ENCODE assay signal across 13 cellular contexts in genomic region chr10:79094412-79095175, GRCh38. TPM values are rescaled to one million over a fixed set of nuclear protein-coding genes. Genes with fewer than 3 reads are reported as not detected.
DNase-seq lines count a peak whose midpoint lies in the region; ATAC-seq and TF ChIP-seq lines count a peak whose summit lies in the region.
"Had no signal": no experiment of that assay in that cellular context is flagged by ENCODE, and none has a peak within 500 bp of the region (broad histone marks: within the 10 kb centered on the region; RNA-seq: fewer than 3 reads in every experiment).

No MANE protein-coding gene starts in this region.

- H4K20me1 ChIP-seq in mammary epithelial cell (ENCODE audit: insufficient read depth, low read length), result no peaks in the 10 kb centered on the region

- H3K4me3 Mint-ChIP-seq in progenitor cell of endocrine pancreas (ENCODE audit: low read depth), result no peak overlapping the region
- no peak overlapping the region for H3K4me3 Mint-ChIP-seq in activated T-helper 17 cell treated with anti-CD3 and anti-CD28 coated beads, Interleukin-2, amount 50 U/mL, for 72 hours
- H3K4me3 Mint-ChIP-seq: activated CD8-positive, alpha-beta memory T cell treated with anti-CD3 and anti-CD28 coated beads, Interleukin-2, amount 10 ng/mL, durations not matched to agents 7 days and 5 days had no signal

- peaks cover 11 to 35% of the 10 kb centered on the region in 2 donors for H3K4me1 ChIP-seq in breast epithelium
- H3K4me1 ChIP-seq in mammary epithelial cell (ENCODE audit: insufficient read depth, low read length), result peaks cover 18% of the 10 kb centered on the region

- no peaks in the 10 kb centered on the region for H3K9me3 ChIP-seq in breast epithelium
- H3K9me3 ChIP-seq in mammary epithelial cell (replicated peaks; ENCODE audit: insufficient read depth, low read length), result no peaks in the 10 kb centered on the region

- DNase-seq in breast epithelium (ENCODE audit: low spot score in 2 of 2) (no peak), mammary epithelial cell (no peak), left cardiac atrium (no peak), progenitor cell of endocrine pancreas (ENCODE audit: low spot score, unreplicated experiment) (no peak)
- DNase-seq: activated CD8-positive, alpha-beta memory T cell treated with anti-CD3 and anti-CD28 coated beads, Interleukin-2, amount 10 ng/mL, durations not matched to agents 7 days and 5 days; EL; immature natural killer cell; T1000 had no signal

- in situ Hi-C loops in mammary epithelial cell (cut with MboI; ENCODE audit: low sequenced_read_pairs in 2 of 2), result no loop called here

- no peaks in the 10 kb centered on the region for H3K9me3 Mint-ChIP-seq in progenitor cell of endocrine pancreas (ENCODE audit: low read depth)
- no peaks in the 10 kb centered on the region for H3K9me3 Mint-ChIP-seq in activated T-helper 17 cell treated with anti-CD3 and anti-CD28 coated beads, Interleukin-2, amount 50 U/mL, for 72 hours
- H3K9me3 Mint-ChIP-seq: IgD-negative memory B cell, immature natural killer cell had no signal

- H3K4me3 ChIP-seq in breast epithelium, result peak overlapping the region in 1 of 3 donors; percentile 10
- H3K4me3 ChIP-seq in mammary epithelial cell (replicated peaks in 1 of 3; ENCODE audit: insufficient read depth in 1 of 3, low read depth in 2 of 3, low read length in 3 of 3), result no peak overlapping the region

- H3K27me3 Mint-ChIP-seq in progenitor cell of endocrine pancreas, result no peaks in the 10 kb centered on the region
- H3K27me3 Mint-ChIP-seq in activated T-helper 17 cell treated with anti-CD3 and anti-CD28 coated beads, Interleukin-2, amount 50 U/mL, for 72 hours, result no peaks in the 10 kb centered on the region
- H3K27me3 Mint-ChIP-seq: activated CD8-positive, alpha-beta memory T cell treated with anti-CD3 and anti-CD28 coated beads, Interleukin-2, amount 10 ng/mL, durations not matched to agents 7 days and 5 days had no signal

- H3K4me2 ChIP-seq in mammary epithelial cell (ENCODE audit: insufficient read depth, low read depth, low read length), result no peak overlapping the region

- intact Hi-C loops in breast epithelium (cut with DNase I; ENCODE audit: low total_unique reads), result no loop called here
- intact Hi-C loops in mammary epithelial cell (cut with micrococcal nuclease), result no loop called here
- intact Hi-C loops in left cardiac atrium (cut with DNase I), result no loop called here

- no peak for TF ChIP-seq CTCF in breast epithelium (IDR thresholded peaks at IDR 0.05)
- no peak for TF ChIP-seq CTCF in mammary epithelial cell (conservative IDR thresholded peaks at IDR 0.05 in 1 of 2, IDR thresholded peaks at IDR 0.05 in 1 of 2; ENCODE audit: extremely low read depth in 1 of 2, insufficient read depth in 1 of 2, low read depth in 1 of 2, low read length in 2 of 2)
- TF ChIP-seq CTCF in progenitor cell of endocrine pancreas (IDR thresholded peaks at IDR 0.05; ENCODE audit: unreplicated experiment), result no peak

- no peak overlapping the region for H3K9ac ChIP-seq in mammary epithelial cell (ENCODE audit: insufficient read depth, low read length)

- no peak overlapping the region for H2AFZ ChIP-seq in mammary epithelial cell (ENCODE audit: low read depth, low read length)

- peak overlapping the region; percentile 45 for H3K27ac Mint-ChIP-seq in progenitor cell of endocrine pancreas
- no peak overlapping the region for H3K27ac Mint-ChIP-seq in activated T-helper 17 cell treated with anti-CD3 and anti-CD28 coated beads, Interleukin-2, amount 50 U/mL, for 72 hours
- H3K27ac Mint-ChIP-seq: activated CD8-positive, alpha-beta memory T cell treated with anti-CD3 and anti-CD28 coated beads, Interleukin-2, amount 10 ng/mL, durations not matched to agents 7 days and 5 days; IgD-negative memory B cell had no signal

- CTCF ChIA-PET in mammary epithelial cell (lab: Charles Lee; ENCODE audit: low non-redundant PET), result no interaction called here

- 100% methylated on average over 10 of the region's 12 CpGs for WGBS in mammary epithelial cell (ENCODE audit: low coverage, missing lambda C conversion rate)

- TF ChIP-seq POLR2A in breast epithelium (IDR thresholded peaks at IDR 0.05), result no peak

- no peaks in the 10 kb centered on the region for H3K27me3 ChIP-seq in breast epithelium
- H3K27me3 ChIP-seq in mammary epithelial cell (ENCODE audit: insufficient read depth, low read length), result no peaks in the 10 kb centered on the region

- dilution Hi-C loops in mammary epithelial cell (cut with HindIII; ENCODE audit: low sequenced_read_pairs), result no loop called here

- peak; percentile 19 to 31 for ATAC-seq in left cardiac atrium
- no peak for ATAC-seq in GM18502 (IDR thresholded peaks at IDR 0.05; ENCODE audit: poor library complexity, unreplicated experiment)
- ATAC-seq in GM18909 (IDR thresholded peaks at IDR 0.05; ENCODE audit: poor library complexity, unreplicated experiment), result no peak
- ATAC-seq in HG02981 (IDR thresholded peaks at IDR 0.05; ENCODE audit: unreplicated experiment), result no peak
- ATAC-seq in activated T-helper 17 cell treated with anti-CD3 and anti-CD28 coated beads, Interleukin-2, amount 50 U/mL, for 72 hours (replicated peaks), result no peak
- ATAC-seq: activated CD8-positive, alpha-beta memory T cell treated with anti-CD3 and anti-CD28 coated beads, Interleukin-2, amount 10 ng/mL, durations not matched to agents 7 days and 5 days had no signal

- peaks cover 64% of the 10 kb centered on the region for H3K4me1 Mint-ChIP-seq in progenitor cell of endocrine pancreas (ENCODE audit: low read depth)
- peaks cover 18% of the 10 kb centered on the region for H3K4me1 Mint-ChIP-seq in activated T-helper 17 cell treated with anti-CD3 and anti-CD28 coated beads, Interleukin-2, amount 50 U/mL, for 72 hours
- H3K4me1 Mint-ChIP-seq: activated CD8-positive, alpha-beta memory T cell treated with anti-CD3 and anti-CD28 coated beads, Interleukin-2, amount 10 ng/mL, durations not matched to agents 7 days and 5 days had no signal

- peaks cover 1% of the 10 kb centered on the region for H3K36me3 Mint-ChIP-seq in progenitor cell of endocrine pancreas (ENCODE audit: insufficient read depth)
- H3K36me3 Mint-ChIP-seq in activated T-helper 17 cell treated with anti-CD3 and anti-CD28 coated beads, Interleukin-2, amount 50 U/mL, for 72 hours (ENCODE audit: low read depth), result no peaks in the 10 kb centered on the region
- H3K36me3 Mint-ChIP-seq: activated CD8-positive, alpha-beta memory T cell treated with anti-CD3 and anti-CD28 coated beads, Interleukin-2, amount 10 ng/mL, durations not matched to agents 7 days and 5 days; IgD-negative memory B cell; immature natural killer cell had no signal

- no TSS peak for BruUV-seq in mammary epithelial cell (replicated peaks; lab: Mats Ljungman, UMichigan)

- H3K27ac ChIP-seq in breast epithelium (peak overlapping the region; percentile 93 to 98), mammary epithelial cell (ENCODE audit: insufficient read depth, low read depth, low read length) (no peak overlapping the region)

- H3K36me3 ChIP-seq in breast epithelium (no peaks in the 10 kb centered on the region), mammary epithelial cell (ENCODE audit: insufficient read depth, low read length) (no peaks in the 10 kb centered on the region)

- H3K79me2 ChIP-seq in mammary epithelial cell (ENCODE audit: insufficient read depth, low read length), result peaks cover 94% of the 10 kb centered on the region

RNA-seq across cellular contexts. Expression of gene ZMIZ1, which starts 25.8 kb away (rescaled TPM):
- 10 to 100 TPM; 34.4 to 63.7 (median 39.8) TPM for total RNA-seq in breast epithelium
- 10 to 100 TPM; 22.3 to 25.0 TPM for total RNA-seq in mammary epithelial cell
- polyA plus RNA-seq in mammary epithelial cell, result 5.9 TPM
- polyA minus RNA-seq in mammary epithelial cell, result 16.3 TPM
- total RNA-seq in left cardiac atrium, result 10 to 100 TPM; 51.4 to 58.0 TPM
- total RNA-seq in progenitor cell of endocrine pancreas, result 81.6 and 85.2 TPM in 2 replicates
- 10 to 100 TPM; 32.9 to 82.6 TPM for total RNA-seq in activated T-helper 17 cell treated with anti-CD3 and anti-CD28 coated beads, Interleukin-2, amount 50 U/mL, for 72 hours

Comparison
In these comparisons a context has a peak if more than half of its experiments do, and no peak if none do; other contexts are left out.
1. ATAC-seq: peak in left cardiac atrium (2 of 2); none in GM18502 (single experiment), GM18909 (single experiment), HG02981 (single experiment) and activated T-helper 17 cell treated with anti-CD3 and anti-CD28 coated beads, Interleukin-2, amount 50 U/mL, for 72 hours (single experiment).